8 cellular contexts compared by ENCODE assay signal in genomic region chr18:12657849-12658829, GRCh38. TPM values are rescaled to one million over a fixed set of nuclear protein-coding genes. Genes with fewer than 3 reads are reported as not detected.
DNase-seq lines count a peak whose midpoint lies in the region; TF ChIP-seq lines count a peak whose summit lies in the region.

TSS of gene SPIRE1 (minus strand) at chr18:12658107. CDS start at chr18:12657866, 241 bp downstream.

- peak within 1 kb of the TSS; percentile 86 for H3K4me2 ChIP-seq in GM23248 (ENCODE audit: unreplicated experiment)

- peaks cover 35% of the 10 kb centered on the region for H3K79me2 ChIP-seq in GM23248 (ENCODE audit: insufficient read depth)

- peak within 1 kb of the TSS; percentile 79 for H3K4me3 Mint-ChIP-seq in chondrocyte (ENCODE audit: unreplicated experiment)

- peak within 1 kb of the TSS; percentile 92 for H3K9ac ChIP-seq in GM23248

- peak; percentile 48 for DNase-seq in GM04504 (ENCODE audit: low read depth)
- peak; percentile 80 for DNase-seq in GM23248
- DNase-seq in MG63, result peak; percentile 72
- peak; percentile 78 for DNase-seq in WERI-Rb-1
- no peak for DNase-seq in chondrocyte (ENCODE audit: low spot score)
- no peak for DNase-seq in kidney epithelial cell (ENCODE audit: low read depth)
- peak; percentile 88 for DNase-seq in spleen
- no peak for DNase-seq in cerebellar nuclear complex (lab: John Stamatoyannopoulos, UW)

- H3K27me3 Mint-ChIP-seq in chondrocyte (ENCODE audit: low read depth), result no peaks in the 10 kb centered on the region

- peak within 1 kb of the TSS; percentile 95 for H3K27ac Mint-ChIP-seq in chondrocyte (ENCODE audit: unreplicated experiment)

- no peaks in the 10 kb centered on the region for H3K36me3 ChIP-seq in GM23248 (ENCODE audit: low read depth)
- H3K36me3 ChIP-seq in MG63, result no peaks in the 10 kb centered on the region; the same call in 1 of the 2 replicates
- H3K36me3 ChIP-seq in WERI-Rb-1, result no peaks in the 10 kb centered on the region
- no peaks in the 10 kb centered on the region for H3K36me3 ChIP-seq in kidney epithelial cell (ENCODE audit: control insufficient read depth, insufficient read depth, low read length)
- no peaks in the 10 kb centered on the region for H3K36me3 ChIP-seq in spleen

- in situ Hi-C loops in GM23248 (cut with MboI), result no loop called here

- no peaks in the 10 kb centered on the region for H3K27me3 ChIP-seq in GM23248 (replicated peaks; ENCODE audit: insufficient read depth)
- H3K27me3 ChIP-seq in MG63, result no peaks in the 10 kb centered on the region
- no peaks in the 10 kb centered on the region for H3K27me3 ChIP-seq in WERI-Rb-1 (ENCODE audit: insufficient read depth, low read depth, severe bottlenecking)
- H3K27me3 ChIP-seq in kidney epithelial cell (ENCODE audit: control insufficient read depth, insufficient read depth, low read length), result no peaks in the 10 kb centered on the region
- peaks cover 0 to 38% (median 0%) of the 10 kb centered on the region in 7 donors for H3K27me3 ChIP-seq in spleen (replicated peaks in 1 of 7)

- H3K36me3 Mint-ChIP-seq in chondrocyte (ENCODE audit: low read depth), result peaks cover 1% of the 10 kb centered on the region

- no peak for TF ChIP-seq POLR2A in spleen (IDR thresholded peaks at IDR 0.05)

- H2AFZ ChIP-seq in GM23248, result peak within 1 kb of the TSS; percentile 81

- intact Hi-C loops in spleen (cut with DNase I; ENCODE audit: low total_unique reads), result no loop called here

- H3K27ac ChIP-seq in GM23248 (peak within 1 kb of the TSS; percentile 79), WERI-Rb-1 (peak within 1 kb of the TSS; percentile 86), spleen (peak within 1 kb of the TSS; percentile 38 to 91 (median 86))

- WGBS in GM23248 (ENCODE audit: low coverage in 1 of 2, low lambda C conversion rate in 2 of 2, missing lambda C conversion rate in 2 of 2), 2 experiments, result 11 to 14% methylated on average over 67 to 73 of the region's 125 CpGs
- 2 to 27% (median 3%) methylated on average over 19 to 125 of the region's 125 CpGs for WGBS in spleen, 5 donors

- no peaks in the 10 kb centered on the region for H3K9me3 Mint-ChIP-seq in chondrocyte (ENCODE audit: low read depth)

- H3K4me1 Mint-ChIP-seq in chondrocyte (ENCODE audit: low read depth), result peaks cover 41% of the 10 kb centered on the region

- H4K20me1 ChIP-seq in GM23248 (ENCODE audit: insufficient read depth), result peaks cover 4% of the 10 kb centered on the region

- H3K4me1 ChIP-seq in GM23248 (ENCODE audit: insufficient read depth) (peaks cover 21% of the 10 kb centered on the region), spleen (peaks cover 0 to 43% (median 18%) of the 10 kb centered on the region in 6 donors)

- TF ChIP-seq CTCF in WERI-Rb-1 (IDR thresholded peaks at IDR 0.05; ENCODE audit: low read depth, low read length) (no peak), chondrocyte (IDR thresholded peaks at IDR 0.05) (peak; percentile 51), kidney epithelial cell (IDR thresholded peaks at IDR 0.05; ENCODE audit: insufficient read depth, low read length, poor library complexity, severe bottlenecking) (no peak), spleen (IDR thresholded peaks at IDR 0.05 in 8 of 11, conservative IDR thresholded peaks at IDR 0.05 in 3 of 11) (no peak)

- no peaks in the 10 kb centered on the region for H3K9me2 ChIP-seq in GM23248 (ENCODE audit: insufficient read depth)

- peaks cover 33% of the 10 kb centered on the region for H3F3A ChIP-seq in GM23248 (ENCODE audit: insufficient read depth)

- H3K9me3 ChIP-seq in GM23248 (ENCODE audit: low read depth) (no peaks in the 10 kb centered on the region), MG63 (no peaks in the 10 kb centered on the region), WERI-Rb-1 (ENCODE audit: severe bottlenecking) (no peaks in the 10 kb centered on the region), spleen (no peaks in the 10 kb centered on the region)

- H3K4me3 ChIP-seq in GM23248 (peak within 1 kb of the TSS; percentile 81), MG63 (peak within 1 kb of the TSS; percentile 60), WERI-Rb-1 (ENCODE audit: low read depth, low read length) (peak within 1 kb of the TSS; percentile 91), kidney epithelial cell (ENCODE audit: low read depth, low read length) (peak within 1 kb of the TSS; percentile 91), spleen (peak within 1 kb of the TSS; percentile 54 to 96 (median 80))

RNA-seq across cellular contexts. Expression of gene SPIRE1, which starts in this region (rescaled TPM):
- total RNA-seq in GM23248 (2014; rRNA removed; shearing (Covaris generic)), result 28.6 and 29.1 TPM in 2 replicates
- polyA plus RNA-seq in GM23248 (2016; fragmentation: Nextera tagmentation; extraction: Ambion mirVana) (10.7 and 12.8 TPM in 2 replicates), spleen (1 to 10 TPM; 1.4 to 2.9 (median 1.6) TPM)
- 19.9 and 23.0 TPM in 2 replicates for total RNA-seq in MG63 (2014; rRNA removed; shearing (Covaris generic); ENCODE audit: low replicate concordance)
- total RNA-seq in chondrocyte (38.3 to 65.8 TPM (median 57.8 TPM) in 3 replicates), kidney epithelial cell (49.2 and 52.4 TPM in 2 replicates), spleen (10 to 100 TPM in 6 of 7 donors, 1 to 10 TPM in 1; 9.2 to 19.4 (median 13.7) TPM)

Comparison
In these comparisons a context has a peak if more than half of its experiments do, and no peak if none do; other contexts are left out.
1. DNase-seq: peak in GM04504 (single experiment), GM23248 (single experiment), MG63 (single experiment), WERI-Rb-1 (single experiment) and spleen (single experiment); none in chondrocyte (single experiment), kidney epithelial cell (single experiment) and cerebellar nuclear complex (0 of 2).
2. Peak in every context shown above with its lines, with median percentiles within 50 percentile points of each other: H3K27ac ChIP-seq and H3K4me3 ChIP-seq.